2 cellular contexts compared by ENCODE assay signal in the genomic region with DNA sequence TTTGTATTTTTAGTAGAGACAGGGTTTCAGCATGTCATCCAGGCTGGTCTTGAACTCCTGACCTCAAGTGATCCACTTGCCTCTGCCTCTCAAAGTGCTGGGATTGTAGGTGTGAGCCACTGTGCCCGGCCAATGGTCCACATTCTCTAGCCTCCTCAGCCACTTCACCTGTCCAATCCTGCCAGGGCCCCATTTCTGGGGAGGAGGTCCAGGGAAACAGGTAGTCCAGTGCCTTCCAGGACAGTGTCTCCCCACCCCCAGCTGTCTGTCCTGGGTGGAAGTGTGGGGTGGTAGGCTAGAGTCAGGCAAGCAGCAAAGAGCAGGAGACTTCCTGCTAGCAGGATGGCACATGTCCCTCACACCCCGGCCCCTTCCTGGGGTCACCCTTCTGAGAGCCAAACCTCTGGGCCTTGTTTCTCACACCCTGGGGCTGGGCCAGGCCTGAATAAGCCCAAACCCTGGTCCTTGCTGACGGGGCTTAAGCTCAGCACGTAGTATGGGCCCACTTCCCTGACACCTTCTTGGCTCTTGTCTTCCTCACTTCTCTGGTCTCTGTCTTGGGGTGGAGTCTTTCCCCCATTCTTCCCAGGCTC.
TF ChIP-seq lines count a peak whose summit lies in the region.

No MANE protein-coding gene starts in this region.

TF ChIP-seq in SK-N-SH, 30 proteins besides CTCF, POLR2A, EP300 and RAD21:
- TF ChIP-seq POLR2AphosphoS5 (IDR thresholded peaks at IDR 0.05; ENCODE audit: low read depth, low read length) (no peak), NRF1 (IDR thresholded peaks at IDR 0.05; ENCODE audit: low read depth, low read length) (no peak), GABPA (IDR thresholded peaks at IDR 0.05; ENCODE audit: low read depth) (no peak), TCF12 (IDR thresholded peaks at IDR 0.05) (no peak), GATA2 (CRISPR knock-in tag; IDR thresholded peaks at IDR 0.05) (no peak), FOXM1 (IDR thresholded peaks at IDR 0.05; ENCODE audit: low read depth) (no peak), SMC3 (IDR thresholded peaks at IDR 0.05; ENCODE audit: low read depth, low read length) (no peak), FOSL2 (IDR thresholded peaks at IDR 0.05; ENCODE audit: borderline replicate concordance, low read depth) (no peak), RCOR1 (IDR thresholded peaks at IDR 0.05; ENCODE audit: low read length) (no peak), TEAD4 (IDR thresholded peaks at IDR 0.05; ENCODE audit: borderline replicate concordance, insufficient read depth) (no peak)
- TF ChIP-seq, protein P1, sequence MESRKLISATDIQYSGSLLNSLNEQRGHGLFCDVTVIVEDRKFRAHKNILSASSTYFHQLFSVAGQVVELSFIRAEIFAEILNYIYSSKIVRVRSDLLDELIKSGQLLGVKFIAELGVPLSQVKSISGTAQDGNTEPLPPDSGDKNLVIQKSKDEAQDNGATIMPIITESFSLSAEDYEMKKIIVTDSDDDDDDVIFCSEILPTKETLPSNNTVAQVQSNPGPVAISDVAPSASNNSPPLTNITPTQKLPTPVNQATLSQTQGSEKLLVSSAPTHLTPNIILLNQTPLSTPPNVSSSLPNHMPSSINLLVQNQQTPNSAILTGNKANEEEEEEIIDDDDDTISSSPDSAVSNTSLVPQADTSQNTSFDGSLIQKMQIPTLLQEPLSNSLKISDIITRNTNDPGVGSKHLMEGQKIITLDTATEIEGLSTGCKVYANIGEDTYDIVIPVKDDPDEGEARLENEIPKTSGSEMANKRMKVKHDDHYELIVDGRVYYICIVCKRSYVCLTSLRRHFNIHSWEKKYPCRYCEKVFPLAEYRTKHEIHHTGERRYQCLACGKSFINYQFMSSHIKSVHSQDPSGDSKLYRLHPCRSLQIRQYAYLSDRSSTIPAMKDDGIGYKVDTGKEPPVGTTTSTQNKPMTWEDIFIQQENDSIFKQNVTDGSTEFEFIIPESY (IDR thresholded peaks at IDR 0.05; ENCODE audit: borderline replicate concordance, low read depth): no peak
- TF ChIP-seq, protein P2, sequence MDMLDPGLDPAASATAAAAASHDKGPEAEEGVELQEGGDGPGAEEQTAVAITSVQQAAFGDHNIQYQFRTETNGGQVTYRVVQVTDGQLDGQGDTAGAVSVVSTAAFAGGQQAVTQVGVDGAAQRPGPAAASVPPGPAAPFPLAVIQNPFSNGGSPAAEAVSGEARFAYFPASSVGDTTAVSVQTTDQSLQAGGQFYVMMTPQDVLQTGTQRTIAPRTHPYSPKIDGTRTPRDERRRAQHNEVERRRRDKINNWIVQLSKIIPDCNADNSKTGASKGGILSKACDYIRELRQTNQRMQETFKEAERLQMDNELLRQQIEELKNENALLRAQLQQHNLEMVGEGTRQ (IDR thresholded peaks at IDR 0.05; ENCODE audit: borderline replicate concordance, low read depth, low read length): no peak
- TF ChIP-seq, protein P3, sequence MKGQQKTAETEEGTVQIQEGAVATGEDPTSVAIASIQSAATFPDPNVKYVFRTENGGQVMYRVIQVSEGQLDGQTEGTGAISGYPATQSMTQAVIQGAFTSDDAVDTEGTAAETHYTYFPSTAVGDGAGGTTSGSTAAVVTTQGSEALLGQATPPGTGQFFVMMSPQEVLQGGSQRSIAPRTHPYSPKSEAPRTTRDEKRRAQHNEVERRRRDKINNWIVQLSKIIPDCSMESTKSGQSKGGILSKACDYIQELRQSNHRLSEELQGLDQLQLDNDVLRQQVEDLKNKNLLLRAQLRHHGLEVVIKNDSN (IDR thresholded peaks at IDR 0.05; ENCODE audit: borderline replicate concordance, low read depth): no peak
TF ChIP-seq in SK-N-SH: peak in this region for 0.

TF ChIP-seq in SK-N-SH treated with all-trans-retinoic acid at 6 μM for 48 hours, 23 proteins besides CTCF, POLR2A, EP300 and RAD21:
- TF ChIP-seq ESRRG (CRISPR knock-in tag; IDR thresholded peaks at IDR 0.05): no peak
- no peak for TF ChIP-seq RARB (CRISPR knock-in tag; IDR thresholded peaks at IDR 0.05)
- TF ChIP-seq ZNF8 (CRISPR knock-in tag; IDR thresholded peaks at IDR 0.05): no peak
- TF ChIP-seq CSDC2 (CRISPR knock-in tag; IDR thresholded peaks at IDR 0.05): no peak
